Comparison of ENCODE assay signal across 1 cellular context in the genomic region with DNA sequence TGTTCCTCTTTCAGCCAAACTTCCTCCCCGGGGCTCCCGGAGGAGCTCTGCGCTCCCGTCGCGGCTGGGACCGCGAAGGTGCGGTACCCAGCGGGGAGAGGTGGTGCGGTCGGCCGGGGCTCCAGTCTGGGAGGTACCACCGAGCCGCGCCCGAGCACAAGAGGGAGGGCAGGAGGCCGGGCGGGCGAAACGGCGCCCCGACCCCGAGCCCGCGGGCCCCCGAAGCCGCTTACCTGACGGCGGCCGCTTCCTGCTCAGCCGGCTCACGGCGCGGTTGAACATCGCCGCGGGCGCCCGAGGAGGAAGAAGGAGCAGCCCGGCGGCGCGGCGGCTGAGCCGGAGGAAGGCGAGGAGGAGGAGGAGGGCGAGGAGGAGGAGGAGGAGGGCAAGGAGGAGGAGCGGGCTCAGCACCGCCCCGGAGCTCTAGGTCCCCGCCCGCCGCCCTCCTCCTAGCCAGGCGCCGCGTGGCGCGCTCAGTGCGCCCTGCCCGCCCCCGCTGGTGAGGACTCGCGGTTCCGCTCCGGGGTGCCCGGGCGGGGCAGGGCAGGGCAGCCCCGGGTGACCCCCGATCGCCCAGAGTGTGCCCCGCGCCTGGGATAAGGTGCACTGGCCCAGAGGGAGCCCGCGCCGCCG.
TF ChIP-seq lines count a peak whose summit lies in the region.

A gene with protein sequence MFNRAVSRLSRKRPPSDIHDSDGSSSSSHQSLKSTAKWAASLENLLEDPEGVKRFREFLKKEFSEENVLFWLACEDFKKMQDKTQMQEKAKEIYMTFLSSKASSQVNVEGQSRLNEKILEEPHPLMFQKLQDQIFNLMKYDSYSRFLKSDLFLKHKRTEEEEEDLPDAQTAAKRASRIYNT (minus strand): TSS at position 363 of the 633 bp plus-strand sequence. CDS start 81 bp downstream, at position 282.

TF ChIP-seq in HEK293, 187 proteins besides CTCF, POLR2A, EP300 and RAD21 (continued from another document):
- TF ChIP-seq SP3 (tag by site-specific recombination; IDR thresholded peaks at IDR 0.05) (peak; percentile 96), ZNF561 (tag by site-specific recombination; IDR thresholded peaks at IDR 0.05; ENCODE audit: borderline replicate concordance) (peak; percentile 66; the same call in 1 of the 2 replicates), WT1 (tag by site-specific recombination; IDR thresholded peaks at IDR 0.05) (peak; percentile 81), MZF1 (tag by site-specific recombination; IDR thresholded peaks at IDR 0.05; ENCODE audit: borderline replicate concordance) (no peak), ZNF121 (tag by site-specific recombination; IDR thresholded peaks at IDR 0.05) (peak; percentile 18; the same call in 1 of the 2 replicates), SP7 (tag by site-specific recombination; IDR thresholded peaks at IDR 0.05) (no peak), REPIN1 (tag by site-specific recombination; IDR thresholded peaks at IDR 0.05; ENCODE audit: low read depth) (no peak), ZNF792 (tag by site-specific recombination; IDR thresholded peaks at IDR 0.05) (no peak)
- TF ChIP-seq, protein P1, sequence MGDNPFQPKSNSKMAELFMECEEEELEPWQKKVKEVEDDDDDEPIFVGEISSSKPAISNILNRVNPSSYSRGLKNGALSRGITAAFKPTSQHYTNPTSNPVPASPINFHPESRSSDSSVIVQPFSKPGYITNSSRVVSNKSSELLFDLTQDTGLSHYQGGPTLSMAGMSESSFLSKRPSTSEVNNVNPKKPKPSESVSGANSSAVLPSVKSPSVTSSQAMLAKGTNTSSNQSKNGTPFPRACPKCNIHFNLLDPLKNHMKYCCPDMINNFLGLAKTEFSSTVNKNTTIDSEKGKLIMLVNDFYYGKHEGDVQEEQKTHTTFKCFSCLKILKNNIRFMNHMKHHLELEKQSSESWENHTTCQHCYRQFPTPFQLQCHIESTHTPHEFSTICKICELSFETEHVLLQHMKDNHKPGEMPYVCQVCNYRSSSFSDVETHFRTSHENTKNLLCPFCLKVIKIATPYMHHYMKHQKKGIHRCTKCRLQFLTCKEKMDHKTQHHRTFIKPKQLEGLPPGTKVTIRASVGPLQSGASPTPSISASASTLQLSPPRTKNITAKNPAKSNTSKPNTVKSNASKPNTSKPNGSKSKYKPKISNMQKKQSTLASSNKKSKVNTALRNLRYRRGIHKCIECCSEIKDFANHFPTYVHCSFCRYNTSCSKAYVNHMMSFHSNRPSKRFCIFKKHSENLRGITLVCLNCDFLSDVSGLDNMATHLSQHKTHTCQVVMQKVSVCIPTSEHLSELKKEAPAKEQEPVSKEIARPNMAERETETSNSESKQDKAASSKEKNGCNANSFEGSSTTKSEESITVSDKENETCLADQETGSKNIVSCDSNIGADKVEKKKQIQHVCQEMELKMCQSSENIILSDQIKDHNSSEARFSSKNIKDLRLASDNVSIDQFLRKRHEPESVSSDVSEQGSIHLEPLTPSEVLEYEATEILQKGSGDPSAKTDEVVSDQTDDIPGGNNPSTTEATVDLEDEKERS (tag by site-specific recombination; IDR thresholded peaks at IDR 0.05): no peak
- TF ChIP-seq, protein P2, sequence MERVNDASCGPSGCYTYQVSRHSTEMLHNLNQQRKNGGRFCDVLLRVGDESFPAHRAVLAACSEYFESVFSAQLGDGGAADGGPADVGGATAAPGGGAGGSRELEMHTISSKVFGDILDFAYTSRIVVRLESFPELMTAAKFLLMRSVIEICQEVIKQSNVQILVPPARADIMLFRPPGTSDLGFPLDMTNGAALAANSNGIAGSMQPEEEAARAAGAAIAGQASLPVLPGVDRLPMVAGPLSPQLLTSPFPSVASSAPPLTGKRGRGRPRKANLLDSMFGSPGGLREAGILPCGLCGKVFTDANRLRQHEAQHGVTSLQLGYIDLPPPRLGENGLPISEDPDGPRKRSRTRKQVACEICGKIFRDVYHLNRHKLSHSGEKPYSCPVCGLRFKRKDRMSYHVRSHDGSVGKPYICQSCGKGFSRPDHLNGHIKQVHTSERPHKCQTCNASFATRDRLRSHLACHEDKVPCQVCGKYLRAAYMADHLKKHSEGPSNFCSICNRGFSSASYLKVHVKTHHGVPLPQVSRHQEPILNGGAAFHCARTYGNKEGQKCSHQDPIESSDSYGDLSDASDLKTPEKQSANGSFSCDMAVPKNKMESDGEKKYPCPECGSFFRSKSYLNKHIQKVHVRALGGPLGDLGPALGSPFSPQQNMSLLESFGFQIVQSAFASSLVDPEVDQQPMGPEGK (tag by site-specific recombination; IDR thresholded peaks at IDR 0.05): peak; percentile 90
- TF ChIP-seq, protein P3, sequence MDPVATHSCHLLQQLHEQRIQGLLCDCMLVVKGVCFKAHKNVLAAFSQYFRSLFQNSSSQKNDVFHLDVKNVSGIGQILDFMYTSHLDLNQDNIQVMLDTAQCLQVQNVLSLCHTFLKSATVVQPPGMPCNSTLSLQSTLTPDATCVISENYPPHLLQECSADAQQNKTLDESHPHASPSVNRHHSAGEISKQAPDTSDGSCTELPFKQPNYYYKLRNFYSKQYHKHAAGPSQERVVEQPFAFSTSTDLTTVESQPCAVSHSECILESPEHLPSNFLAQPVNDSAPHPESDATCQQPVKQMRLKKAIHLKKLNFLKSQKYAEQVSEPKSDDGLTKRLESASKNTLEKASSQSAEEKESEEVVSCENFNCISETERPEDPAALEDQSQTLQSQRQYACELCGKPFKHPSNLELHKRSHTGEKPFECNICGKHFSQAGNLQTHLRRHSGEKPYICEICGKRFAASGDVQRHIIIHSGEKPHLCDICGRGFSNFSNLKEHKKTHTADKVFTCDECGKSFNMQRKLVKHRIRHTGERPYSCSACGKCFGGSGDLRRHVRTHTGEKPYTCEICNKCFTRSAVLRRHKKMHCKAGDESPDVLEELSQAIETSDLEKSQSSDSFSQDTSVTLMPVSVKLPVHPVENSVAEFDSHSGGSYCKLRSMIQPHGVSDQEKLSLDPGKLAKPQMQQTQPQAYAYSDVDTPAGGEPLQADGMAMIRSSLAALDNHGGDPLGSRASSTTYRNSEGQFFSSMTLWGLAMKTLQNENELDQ (tag by site-specific recombination; IDR thresholded peaks at IDR 0.05; ENCODE audit: low read depth): no peak
- TF ChIP-seq, protein P4, sequence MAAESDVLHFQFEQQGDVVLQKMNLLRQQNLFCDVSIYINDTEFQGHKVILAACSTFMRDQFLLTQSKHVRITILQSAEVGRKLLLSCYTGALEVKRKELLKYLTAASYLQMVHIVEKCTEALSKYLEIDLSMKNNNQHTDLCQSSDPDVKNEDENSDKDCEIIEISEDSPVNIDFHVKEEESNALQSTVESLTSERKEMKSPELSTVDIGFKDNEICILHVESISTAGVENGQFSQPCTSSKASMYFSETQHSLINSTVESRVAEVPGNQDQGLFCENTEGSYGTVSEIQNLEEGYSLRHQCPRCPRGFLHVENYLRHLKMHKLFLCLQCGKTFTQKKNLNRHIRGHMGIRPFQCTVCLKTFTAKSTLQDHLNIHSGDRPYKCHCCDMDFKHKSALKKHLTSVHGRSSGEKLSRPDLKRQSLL (tag by site-specific recombination; IDR thresholded peaks at IDR 0.05): peak; percentile 90
